In genomic region chr7:68206946-68207485, GRCh38 we compare ENCODE assay signal across 25 cellular contexts.
"Had no signal": no experiment of that assay in that cellular context is flagged by ENCODE, and none has a peak within 500 bp of the region (broad histone marks: within the 10 kb centered on the region; RNA-seq: fewer than 3 reads in every experiment).

No MANE protein-coding gene starts in this region.

- H3K36me3 ChIP-seq: left lung, lower lobe of right lung, neural progenitor cell, pancreas, prostate gland, tibial nerve, upper lobe of left lung, vagina had no signal

- H3K9me3 ChIP-seq: lower lobe of right lung, pancreas, prostate gland, vagina had no signal

- H3K27ac ChIP-seq: left lung, lower lobe of right lung, neural progenitor cell, pancreas, prostate gland, skin epidermis, tibial nerve, upper lobe of left lung, vagina had no signal

- DNase-seq: hippocampal formation; immature natural killer cell; kidney; left colon; left lung; lower lobe of right lung; mammary epithelial cell; mesenchymal stem cell; naive B cell; natural killer cell; nephron progenitor cell; pancreas; posterior cingulate gyrus; retina; right cardiac atrium; stimulated activated CD4-positive, alpha-beta T cell treated with anti-CD3 and anti-CD28 coated beads, Interleukin-4, amount 100 ng/mL, for 24 hours; stimulated activated naive CD4-positive, alpha-beta T cell had no signal

- H3K9ac ChIP-seq: neural progenitor cell had no signal

- H2AFZ ChIP-seq: neural progenitor cell had no signal

- H3K4me3 ChIP-seq: left lung, lower lobe of right lung, neural progenitor cell, pancreas, prostate gland, skin epidermis, tibial nerve, upper lobe of left lung, vagina had no signal

- ATAC-seq: left colon; left lung; lower lobe of right lung; natural killer cell; pancreas; right cardiac atrium; sciatic nerve; stimulated activated effector memory CD8-positive, alpha-beta T cell treated with anti-CD3 and anti-CD28 coated beads, Interleukin-12 subunit alpha, Interleukin-12 subunit beta, amount 100 ng/mL, for 72 hours had no signal

- H3K27me3 ChIP-seq: left lung, neural progenitor cell, pancreas, tibial nerve, upper lobe of left lung, vagina had no signal

- H3K4me1 ChIP-seq: left lung, lower lobe of right lung, pancreas, prostate gland, tibial nerve, upper lobe of left lung, vagina had no signal

- H3K4me2 ChIP-seq: neural progenitor cell had no signal
